Comparison of ENCODE assay signal across 8 cellular contexts in genomic region chr14:22375321-22375930, GRCh38.
DNase-seq lines count a peak whose midpoint lies in the region; ATAC-seq and TF ChIP-seq lines count a peak whose summit lies in the region.

No MANE protein-coding gene starts in this region.

- no peak overlapping the region for H2AFZ ChIP-seq in PC-3 (ENCODE audit: low read length)

- intact Hi-C loops in PC-3 (cut with micrococcal nuclease), result loop anchor here (1.0 to 2.0 kb wide), 4 partner anchors 41 to 149 kb away; no protein-coding TSS in a partner anchor
- intact Hi-C loops in esophagus muscularis mucosa (cut with DNase I), result loop anchor here (5.0 kb wide), 1 partner anchor 58 kb away; no protein-coding TSS in a partner anchor

- TF ChIP-seq EP300 in esophagus muscularis mucosa (IDR thresholded peaks at IDR 0.05), result no peak

- CTCF ChIA-PET in PC-3 (lab: Charles Lee), result interaction anchor here (0.6 to 1.4 kb wide), 8 partner anchors 15 to 345 kb away, joined by 3 to 59 read pairs (median 5); no protein-coding TSS in a partner anchor

- TF ChIP-seq POLR2A in esophagus muscularis mucosa (IDR thresholded peaks at IDR 0.05; ENCODE audit: low read depth), result no peak

- no peaks in the 10 kb centered on the region for H3K27me3 ChIP-seq in PC-3 (ENCODE audit: low read length)
- no peaks in the 10 kb centered on the region for H3K27me3 ChIP-seq in esophagus muscularis mucosa

- H3K9me3 ChIP-seq in PC-3 (ENCODE audit: low read length) (no peaks in the 10 kb centered on the region), esophagus muscularis mucosa (no peaks in the 10 kb centered on the region)

- peaks cover 26% of the 10 kb centered on the region for H3K4me1 ChIP-seq in PC-3 (ENCODE audit: insufficient read depth, low read length)
- H3K4me1 ChIP-seq in esophagus muscularis mucosa, result peaks cover 8 to 21% (median 18%) of the 10 kb centered on the region in 4 donors

- POLR2A ChIA-PET in PC-3 (lab: Charles Lee; ENCODE audit: unreplicated experiment), result interaction anchor here (0.6 kb wide), 1 partner anchor 477 kb away, joined by 14 read pairs; no protein-coding TSS in a partner anchor

- H3K79me2 ChIP-seq in PC-3 (ENCODE audit: low read length), result no peaks in the 10 kb centered on the region

- H3K4me3 ChIP-seq in HFF-Myc (replicated peaks; ENCODE audit: low read depth, low read length), result no peak overlapping the region
- H3K4me3 ChIP-seq in PC-3 (ENCODE audit: low read length), result no peak overlapping the region
- no peak overlapping the region for H3K4me3 ChIP-seq in esophagus muscularis mucosa

- no peaks in the 10 kb centered on the region for H3K27me3 Mint-ChIP-seq in progenitor cell of endocrine pancreas
- no peaks in the 10 kb centered on the region for H3K27me3 Mint-ChIP-seq in activated T-helper 17 cell treated with anti-CD3 and anti-CD28 coated beads, Interleukin-2, amount 50 U/mL, for 72 hours

- no peak overlapping the region for H3K27ac Mint-ChIP-seq in progenitor cell of endocrine pancreas
- H3K27ac Mint-ChIP-seq in activated T-helper 17 cell treated with anti-CD3 and anti-CD28 coated beads, Interleukin-2, amount 50 U/mL, for 72 hours, result no peak overlapping the region

- H3K4me2 ChIP-seq in PC-3 (ENCODE audit: low read length), result no peak overlapping the region

- H3F3A ChIP-seq in PC-3 (ENCODE audit: low read length, unreplicated experiment), result no peaks in the 10 kb centered on the region

- H3K9me2 ChIP-seq in PC-3 (replicated peaks; ENCODE audit: low read length), result no peaks in the 10 kb centered on the region

- 4% methylated on average over 2 of the region's 2 CpGs for WGBS in esophagus muscularis mucosa

- H3K27ac ChIP-seq in PC-3 (ENCODE audit: low read length) (no peak overlapping the region), esophagus muscularis mucosa (replicated peaks in 1 of 4) (no peak overlapping the region)

- peak; percentile 56; the same call in 1 of the 2 replicates for ATAC-seq in PC-3
- ATAC-seq in GM21390 (IDR thresholded peaks at IDR 0.05; ENCODE audit: unreplicated experiment), result no peak
- ATAC-seq in activated T-helper 17 cell treated with anti-CD3 and anti-CD28 coated beads, Interleukin-2, amount 50 U/mL, for 72 hours (replicated peaks), result no peak

- H3K36me3 ChIP-seq in PC-3 (ENCODE audit: low read depth, low read length) (no peaks in the 10 kb centered on the region), esophagus muscularis mucosa (no peaks in the 10 kb centered on the region)

- H3K36me3 Mint-ChIP-seq in progenitor cell of endocrine pancreas (ENCODE audit: insufficient read depth), result no peaks in the 10 kb centered on the region
- H3K36me3 Mint-ChIP-seq in activated T-helper 17 cell treated with anti-CD3 and anti-CD28 coated beads, Interleukin-2, amount 50 U/mL, for 72 hours (ENCODE audit: low read depth), result no peaks in the 10 kb centered on the region

- peaks cover 6% of the 10 kb centered on the region for H3K4me1 Mint-ChIP-seq in progenitor cell of endocrine pancreas (ENCODE audit: low read depth)
- H3K4me1 Mint-ChIP-seq in activated T-helper 17 cell treated with anti-CD3 and anti-CD28 coated beads, Interleukin-2, amount 50 U/mL, for 72 hours, result no peaks in the 10 kb centered on the region

- H3K4me3 Mint-ChIP-seq in progenitor cell of endocrine pancreas (ENCODE audit: low read depth), result no peak overlapping the region
- no peak overlapping the region for H3K4me3 Mint-ChIP-seq in activated T-helper 17 cell treated with anti-CD3 and anti-CD28 coated beads, Interleukin-2, amount 50 U/mL, for 72 hours

- DNase-seq in COLO829 (ENCODE audit: low spot score) (peak; percentile 43), HFF-Myc (ENCODE audit: extremely low read depth, low read depth) (no peak), PC-3 (peak; percentile 87), esophagus muscularis mucosa (ENCODE audit: extremely low spot score) (no peak), progenitor cell of endocrine pancreas (ENCODE audit: low spot score, unreplicated experiment) (no peak)
- DNase-seq in activated CD4-positive, CD25-positive, alpha-beta regulatory T cell (lab: John Stamatoyannopoulos, UW), result no peak

- no peaks in the 10 kb centered on the region for H4K20me1 ChIP-seq in PC-3 (ENCODE audit: low read length)

- BruUV-seq in PC-3 (replicated peaks; lab: Mats Ljungman, UMichigan), result no TSS peak

- H3K9me3 Mint-ChIP-seq in progenitor cell of endocrine pancreas (ENCODE audit: low read depth), result no peaks in the 10 kb centered on the region
- H3K9me3 Mint-ChIP-seq in activated T-helper 17 cell treated with anti-CD3 and anti-CD28 coated beads, Interleukin-2, amount 50 U/mL, for 72 hours, result no peaks in the 10 kb centered on the region

- no peak overlapping the region for H3K9ac ChIP-seq in PC-3 (ENCODE audit: low read length)

- TF ChIP-seq CTCF in HFF-Myc (IDR thresholded peaks at IDR 0.05; ENCODE audit: low read depth, low read length, missing control alignments) (peak; percentile 42), PC-3 (conservative IDR thresholded peaks at IDR 0.05; ENCODE audit: low read depth, low read length) (peak; percentile 85), esophagus muscularis mucosa (IDR thresholded peaks at IDR 0.05) (peak; percentile 47 to 55 (median 49)), progenitor cell of endocrine pancreas (IDR thresholded peaks at IDR 0.05; ENCODE audit: unreplicated experiment) (peak; percentile 85)

Comparison
In these comparisons a context has a peak if more than half of its experiments do, and no peak if none do; other contexts are left out.
1. DNase-seq: peak in COLO829 (single experiment) and PC-3 (single experiment); none in HFF-Myc (single experiment), esophagus muscularis mucosa (single experiment), progenitor cell of endocrine pancreas (single experiment) and activated CD4-positive, CD25-positive, alpha-beta regulatory T cell (0 of 4).
2. Peak in every context shown above with its lines, with median percentiles within 50 percentile points of each other: CTCF ChIP-seq.